17 cellular contexts compared by ENCODE assay signal in genomic region chr5:160090059-160090458, GRCh38. TPM values are rescaled to one million over a fixed set of nuclear protein-coding genes. Genes with fewer than 3 reads are reported as not detected.
A peak's percentile ranks its signal among the peaks of the same experiment; 100 is the strongest.
DNase-seq lines count a peak whose midpoint lies in the region; ATAC-seq and TF ChIP-seq lines count a peak whose summit lies in the region.
"Had no signal": no experiment of that assay in that cellular context is flagged by ENCODE, and none has a peak within 500 bp of the region (broad histone marks: within the 10 kb centered on the region; RNA-seq: fewer than 3 reads in every experiment).

No MANE protein-coding gene starts in this region.

- H3K36me3 Mint-ChIP-seq in effector memory CD8-positive, alpha-beta T cell (ENCODE audit: insufficient read depth), result peaks cover 40% of the 10 kb centered on the region

- no peaks in the 10 kb centered on the region for H3K27me3 Mint-ChIP-seq in effector memory CD8-positive, alpha-beta T cell
- H3K27me3 Mint-ChIP-seq: B cell; CD4-positive, alpha-beta T cell; IgD-negative memory B cell had no signal

- peaks cover 20 to 54% (median 39%) of the 10 kb centered on the region in 11 experiments for H3K36me3 ChIP-seq in BLaER1 treated with 17β-estradiol and CSF1 and Interleukin-3, amounts not matched to agents 10 nM and 100 nM
- peaks cover 40% of the 10 kb centered on the region for H3K36me3 ChIP-seq in RWPE2 (ENCODE audit: low read depth)

- H3K9me3 Mint-ChIP-seq in effector memory CD8-positive, alpha-beta T cell, result no peaks in the 10 kb centered on the region
- H3K9me3 Mint-ChIP-seq: CD4-positive, alpha-beta T cell; H9; IgD-negative memory B cell had no signal

- H3K4me3 Mint-ChIP-seq in effector memory CD8-positive, alpha-beta T cell, result no peak overlapping the region
- H3K4me3 Mint-ChIP-seq: B cell; CD4-positive, alpha-beta T cell; H9; IgD-negative memory B cell had no signal

- peak overlapping the region in 6 of 11 experiments; percentile 50 to 90 (median 82); a peak in 12 of 22 replicates for H3K4me2 ChIP-seq in BLaER1 treated with 17β-estradiol and CSF1 and Interleukin-3, amounts not matched to agents 10 nM and 100 nM

- no peak for DNase-seq in RWPE2 (ENCODE audit: low spot score)
- no peak for DNase-seq in effector memory CD8-positive, alpha-beta T cell
- DNase-seq in DMS53 treated with DMSO at 0.1 percent for 48 hours (lab: John Stamatoyannopoulos, UW; ENCODE audit: unreplicated experiment), result no peak
- no peak for DNase-seq in NCI-H69 (lab: John Stamatoyannopoulos, UW)
- DNase-seq in left cardiac atrium, result no peak
- DNase-seq in kidney tubule cell (ENCODE audit: low spot score), result no peak
- DNase-seq: 8988T; C1 segment of cervical spinal cord; Caco-2; CD4-positive, alpha-beta T cell; DMS79; H9; KG1 had no signal

- peak overlapping the region; percentile 41 to 47 for H3K27ac Mint-ChIP-seq in effector memory CD8-positive, alpha-beta T cell
- H3K27ac Mint-ChIP-seq: B cell; CD4-positive, alpha-beta T cell had no signal

- TF ChIP-seq CTCF in RWPE2 (IDR thresholded peaks at IDR 0.05; ENCODE audit: poor library complexity, severe bottlenecking), result no peak

- H3K27me3 ChIP-seq in BLaER1 treated with 17β-estradiol and CSF1 and Interleukin-3, amounts not matched to agents 10 nM and 100 nM, result no peaks in the 10 kb centered on the region
- no peaks in the 10 kb centered on the region for H3K27me3 ChIP-seq in RWPE2 (ENCODE audit: insufficient read depth, poor library complexity, severe bottlenecking)

- no peak overlapping the region for H3K4me3 ChIP-seq in BLaER1 treated with 17β-estradiol and CSF1 and Interleukin-3, amounts not matched to agents 10 nM and 100 nM
- no peak overlapping the region for H3K4me3 ChIP-seq in RWPE2 (ENCODE audit: severe bottlenecking)

- H3K9me3 ChIP-seq in BLaER1 treated with 17β-estradiol and CSF1 and Interleukin-3, amounts not matched to agents 10 nM and 100 nM (replicated peaks in 1 of 11), result no peaks in the 10 kb centered on the region
- H3K9me3 ChIP-seq in RWPE2 (ENCODE audit: severe bottlenecking), result peaks cover 2% of the 10 kb centered on the region
- H3K9me3 ChIP-seq: Caco-2 had no signal

- no peaks in the 10 kb centered on the region for H4K20me1 ChIP-seq in BLaER1 treated with 17β-estradiol and CSF1 and Interleukin-3, amounts not matched to agents 10 nM and 100 nM

- peaks cover 0 to 84% (median 50%) of the 10 kb centered on the region in 10 experiments; a peak in 15 of 20 replicates for H3K4me1 ChIP-seq in BLaER1 treated with 17β-estradiol and CSF1 and Interleukin-3, amounts not matched to agents 10 nM and 100 nM
- H3K4me1 ChIP-seq in RWPE2 (ENCODE audit: insufficient read depth, poor library complexity, severe bottlenecking), result peaks cover 7% of the 10 kb centered on the region
- H3K4me1 ChIP-seq: Caco-2 had no signal

- intact Hi-C loops in left cardiac atrium (cut with DNase I), result no loop called here

- ATAC-seq in RWPE2 (ENCODE audit: low read depth) (no peak), left cardiac atrium (no peak)
- ATAC-seq in effector memory CD8-positive, alpha-beta T cell (replicated peaks), result no peak
- ATAC-seq: HepG2 had no signal

- H3K27ac ChIP-seq in BLaER1 treated with 17β-estradiol and CSF1 and Interleukin-3, amounts not matched to agents 10 nM and 100 nM, result peak overlapping the region in 7 of 11 experiments; percentile 26 to 70 (median 55); a peak in 10 of 22 replicates
- peak overlapping the region; percentile 3 for H3K27ac ChIP-seq in RWPE2 (ENCODE audit: poor library complexity, severe bottlenecking)

- H3K9ac ChIP-seq in BLaER1 treated with 17β-estradiol and CSF1 and Interleukin-3, amounts not matched to agents 10 nM and 100 nM, result peak overlapping the region in 2 of 11 experiments; percentile 32 to 54; a peak in 2 of 22 replicates

- peaks cover 0 to 4% of the 10 kb centered on the region in 2 donors for H3K4me1 Mint-ChIP-seq in effector memory CD8-positive, alpha-beta T cell (ENCODE audit: low read depth in 2 of 2)

RNA-seq across cellular contexts. Expression of gene PWWP2A, which starts 29.2 kb away (rescaled TPM):
- total RNA-seq in left cardiac atrium, result 10 to 100 TPM in 1 of 2 donors, 1 to 10 TPM in 1; 9.9 to 12.4 TPM
